ENCODE assay signal across 26 cellular contexts in genomic region chr11:133904818-133905515, GRCh38. TPM values are rescaled to one million over a fixed set of nuclear protein-coding genes. Genes with fewer than 3 reads are reported as not detected.
"Had no signal": no experiment of that assay in that cellular context is flagged by ENCODE, and none has a peak within 500 bp of the region (broad histone marks: within the 10 kb centered on the region; RNA-seq: fewer than 3 reads in every experiment).

No MANE protein-coding gene starts in this region.

- H3K27me3 Mint-ChIP-seq: activated B cell treated with CpG ODN at 0.5 μM for 24 hours; stimulated activated memory B cell treated with anti-CD40 and anti-IgM and Interleukin-4, amounts not matched to agents 10 μg/mL and 1 μg/mL and 100 μg/mL, for 72 hours had no signal

- H3K4me3 Mint-ChIP-seq: activated B cell treated with CpG ODN at 0.5 μM for 24 hours; activated naive CD4-positive, alpha-beta T cell treated with anti-CD3 and anti-CD28 coated beads for 36 hours; activated T-cell treated with anti-CD3 and anti-CD28 coated beads, Interleukin-2, amount 50 U/mL, for 72 hours; naive B cell; stimulated activated memory B cell treated with anti-CD40 and anti-IgM and Interleukin-4, amounts not matched to agents 10 μg/mL and 1 μg/mL and 100 μg/mL, for 72 hours had no signal

- H3K4me3 ChIP-seq: adrenal gland, esophagus muscularis mucosa, gastroesophageal sphincter, heart right ventricle, left ventricle myocardium inferior, mucosa of descending colon, psoas muscle, smooth muscle cell, thyroid gland had no signal

- H3K27me3 ChIP-seq: adrenal gland, esophagus muscularis mucosa, gastroesophageal sphincter, heart right ventricle, thyroid gland had no signal

- H3K27ac ChIP-seq: adrenal gland, esophagus muscularis mucosa, heart right ventricle, left ventricle myocardium inferior, psoas muscle, thyroid gland had no signal

- H3K4me1 ChIP-seq: adrenal gland, esophagus muscularis mucosa, gastroesophageal sphincter, heart right ventricle, left ventricle myocardium inferior, psoas muscle, thyroid gland had no signal

- ATAC-seq: activated T-cell treated with anti-CD3 and anti-CD28 coated beads, Interleukin-2, amount 50 U/mL, for 72 hours; gastroesophageal sphincter; heart right ventricle; mucosa of descending colon; psoas muscle; right cardiac atrium had no signal

- DNase-seq: activated B cell treated with CpG ODN at 0.5 μM for 24 hours; activated CD4-positive, alpha-beta T cell treated with anti-CD3 and anti-CD28 coated beads, Interleukin-2, amount 50 U/mL, for 1 hour; activated naive CD4-positive, alpha-beta T cell treated with anti-CD3 and anti-CD28 coated beads for 36 hours; activated T-cell treated with anti-CD3 and anti-CD28 coated beads, Interleukin-2, amount 50 U/mL, for 72 hours; dermis blood vessel endothelial cell; effector memory CD4-positive, alpha-beta T cell; heart right ventricle; left ventricle myocardium inferior; mucosa of descending colon; naive B cell; psoas muscle; right cardiac atrium; SK-N-SH; stimulated activated CD4-positive, alpha-beta T cell treated with anti-CD3 and anti-CD28 coated beads, Interleukin-4, amount 100 ng/mL, for 24 hours; T-helper 9 cell; thyroid gland had no signal

- H3K9me3 ChIP-seq: adrenal gland, esophagus muscularis mucosa, gastroesophageal sphincter, heart right ventricle, left ventricle myocardium inferior, mucosa of descending colon, psoas muscle, SK-N-SH, thyroid gland had no signal

- H3K36me3 Mint-ChIP-seq: naive B cell; stimulated activated memory B cell treated with anti-CD40 and anti-IgM and Interleukin-4, amounts not matched to agents 10 μg/mL and 1 μg/mL and 100 μg/mL, for 72 hours had no signal

- H3K27ac Mint-ChIP-seq: activated B cell treated with CpG ODN at 0.5 μM for 24 hours; activated naive CD4-positive, alpha-beta T cell treated with anti-CD3 and anti-CD28 coated beads for 36 hours; activated T-cell treated with anti-CD3 and anti-CD28 coated beads, Interleukin-2, amount 50 U/mL, for 72 hours had no signal

- H3K9me3 Mint-ChIP-seq: activated B cell treated with CpG ODN at 0.5 μM for 24 hours; activated naive CD4-positive, alpha-beta T cell treated with anti-CD3 and anti-CD28 coated beads for 36 hours; activated T-cell treated with anti-CD3 and anti-CD28 coated beads, Interleukin-2, amount 50 U/mL, for 72 hours; naive B cell; stimulated activated memory B cell treated with anti-CD40 and anti-IgM and Interleukin-4, amounts not matched to agents 10 μg/mL and 1 μg/mL and 100 μg/mL, for 72 hours had no signal

- H3K36me3 ChIP-seq: adrenal gland had no signal

RNA-seq across cellular contexts. Expression of gene SPATA19, which starts 59.7 kb away (rescaled TPM):
- total RNA-seq: activated B cell treated with CpG ODN at 0.5 μM for 24 hours; activated naive CD4-positive, alpha-beta T cell treated with anti-CD3 and anti-CD28 coated beads for 36 hours; activated T-cell treated with anti-CD3 and anti-CD28 coated beads, Interleukin-2, amount 50 U/mL, for 72 hours; adrenal gland; bronchial epithelial cell; cerebellum; dermis blood vessel endothelial cell; endothelial cell of umbilical vein; esophagus muscularis mucosa; gastroesophageal sphincter; left ventricle myocardium inferior; mucosa of descending colon; osteocyte; psoas muscle; right cardiac atrium; urinary bladder had no signal
